ENCODE assay signal across 6 cellular contexts in the genomic region with DNA sequence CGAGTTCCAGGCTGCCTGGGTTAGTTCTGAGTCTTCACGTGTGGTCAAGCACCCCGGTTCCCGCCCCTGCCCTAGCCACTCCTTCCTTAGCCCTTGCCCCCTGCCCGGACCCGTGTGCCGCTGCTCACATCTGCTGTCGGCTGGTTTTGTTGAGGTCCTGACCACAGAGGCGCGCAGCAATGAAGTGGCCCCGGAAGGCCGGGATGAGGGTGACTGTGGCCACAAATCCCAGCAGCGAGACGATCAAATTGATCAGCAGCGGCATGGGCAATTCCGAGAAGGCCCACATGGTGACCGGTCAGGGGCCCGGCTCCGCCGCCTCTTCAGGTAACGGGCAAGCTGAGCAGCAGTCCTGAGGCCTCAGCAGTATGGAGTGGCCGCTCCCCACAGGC. TPM values are rescaled to one million over a fixed set of nuclear protein-coding genes. Genes with fewer than 3 reads are reported as not detected.
DNase-seq lines count a peak whose midpoint lies in the region; ATAC-seq and TF ChIP-seq lines count a peak whose summit lies in the region.

No MANE protein-coding gene starts in this region.

- peak overlapping the region; percentile 99 for H3K27ac Mint-ChIP-seq in activated naive CD8-positive, alpha-beta T cell treated with anti-CD3 and anti-CD28 coated beads, Interleukin-2, amount 10 ng/mL, durations not matched to agents 7 days and 5 days

- H3K9me3 ChIP-seq in mucosa of stomach (ENCODE audit: control insufficient read depth, low read length) = no peaks in the 10 kb centered on the region

- H3K36me3 ChIP-seq in mucosa of stomach (ENCODE audit: control insufficient read depth, insufficient read depth, low read length) = peaks cover 6% of the 10 kb centered on the region

- no peaks in the 10 kb centered on the region for H3K27me3 ChIP-seq in mucosa of stomach (ENCODE audit: control insufficient read depth, insufficient read depth, low read length)

- H3K4me3 ChIP-seq in GM12875 (ENCODE audit: low read depth, low read length) (peak overlapping the region; percentile 71), mucosa of stomach (ENCODE audit: low read length) (peak overlapping the region; percentile 68)

- H3K9me3 Mint-ChIP-seq in activated naive CD8-positive, alpha-beta T cell treated with anti-CD3 and anti-CD28 coated beads, Interleukin-2, amount 10 ng/mL, durations not matched to agents 7 days and 5 days = no peaks in the 10 kb centered on the region

- DNase-seq in activated naive CD8-positive, alpha-beta T cell treated with anti-CD3 and anti-CD28 coated beads, Interleukin-2, amount 10 ng/mL, durations not matched to agents 7 days and 5 days = no peak
- DNase-seq in pons (ENCODE audit: low spot score) (no peak), DMS153 (lab: John Stamatoyannopoulos, UW) (no peak)

- H3K9ac ChIP-seq in mucosa of stomach (ENCODE audit: low read length) = peak overlapping the region; percentile 83

- H3K4me1 Mint-ChIP-seq in activated naive CD8-positive, alpha-beta T cell treated with anti-CD3 and anti-CD28 coated beads, Interleukin-2, amount 10 ng/mL, durations not matched to agents 7 days and 5 days = peaks cover 29% of the 10 kb centered on the region

- peak; percentile 21 for ATAC-seq in HG02981 (IDR thresholded peaks at IDR 0.05; ENCODE audit: unreplicated experiment)
- peak; percentile 12 for ATAC-seq in activated naive CD8-positive, alpha-beta T cell treated with anti-CD3 and anti-CD28 coated beads, Interleukin-2, amount 10 ng/mL, durations not matched to agents 7 days and 5 days (ENCODE audit: low read depth)

- H3K36me3 Mint-ChIP-seq in activated naive CD8-positive, alpha-beta T cell treated with anti-CD3 and anti-CD28 coated beads, Interleukin-2, amount 10 ng/mL, durations not matched to agents 7 days and 5 days = peaks cover 20% of the 10 kb centered on the region

- no peaks in the 10 kb centered on the region for H3K27me3 Mint-ChIP-seq in activated naive CD8-positive, alpha-beta T cell treated with anti-CD3 and anti-CD28 coated beads, Interleukin-2, amount 10 ng/mL, durations not matched to agents 7 days and 5 days

- H3K4me3 Mint-ChIP-seq in activated naive CD8-positive, alpha-beta T cell treated with anti-CD3 and anti-CD28 coated beads, Interleukin-2, amount 10 ng/mL, durations not matched to agents 7 days and 5 days = peak overlapping the region; percentile 95

- POLR2A ChIA-PET in activated naive CD8-positive, alpha-beta T cell treated with anti-CD3 and anti-CD28 coated beads, Interleukin-2, amount 10 ng/mL, durations not matched to agents 7 days and 5 days (lab: Charles Lee) = interaction anchor here (0.8 to 2.5 kb wide), 17 partner anchors 9 to 311 kb away, joined by 3 to 27 read pairs (median 5); partner anchors contain the start of genes CBL, DDX6, HINFP and HMBS

- 0 out of 2 replicates have a peak, but pooled peaks have one; percentile 12 for TF ChIP-seq CTCF in GM12875 (IDR thresholded peaks at IDR 0.05; ENCODE audit: borderline replicate concordance, insufficient read depth, low read depth, low read length)

- H3K4me1 ChIP-seq in mucosa of stomach (ENCODE audit: control insufficient read depth, insufficient read depth, low read length) = peaks cover 21% of the 10 kb centered on the region

RNA-seq across cellular contexts. Expression of gene DPAGT1, which starts 0.3 kb away (rescaled TPM):
- 10 to 100 TPM; 43.2 to 56.1 TPM for total RNA-seq in activated naive CD8-positive, alpha-beta T cell treated with anti-CD3 and anti-CD28 coated beads, Interleukin-2, amount 10 ng/mL, durations not matched to agents 7 days and 5 days

RNA-seq across cellular contexts. Expression of gene C2CD2L, which starts 5.8 kb away (rescaled TPM):
- 10 to 100 TPM; 32.2 to 32.6 TPM for total RNA-seq in activated naive CD8-positive, alpha-beta T cell treated with anti-CD3 and anti-CD28 coated beads, Interleukin-2, amount 10 ng/mL, durations not matched to agents 7 days and 5 days

RNA-seq across cellular contexts. Expression of gene HMBS, which starts 16.7 kb away (rescaled TPM):
- 10 to 100 TPM; 18.0 to 18.8 TPM for total RNA-seq in activated naive CD8-positive, alpha-beta T cell treated with anti-CD3 and anti-CD28 coated beads, Interleukin-2, amount 10 ng/mL, durations not matched to agents 7 days and 5 days

RNA-seq across cellular contexts. Expression of gene HINFP, which starts 20.0 kb away (rescaled TPM):
- 10 to 100 TPM; 52.4 to 52.6 TPM for total RNA-seq in activated naive CD8-positive, alpha-beta T cell treated with anti-CD3 and anti-CD28 coated beads, Interleukin-2, amount 10 ng/mL, durations not matched to agents 7 days and 5 days

RNA-seq across cellular contexts. Expression of gene VPS11, which starts 33.7 kb away (rescaled TPM):
- total RNA-seq in activated naive CD8-positive, alpha-beta T cell treated with anti-CD3 and anti-CD28 coated beads, Interleukin-2, amount 10 ng/mL, durations not matched to agents 7 days and 5 days = 10 to 100 TPM; 41.2 to 46.2 TPM
